10 cellular contexts compared by ENCODE assay signal in genomic region chr6:15948930-15949900, GRCh38.
DNase-seq lines count a peak whose midpoint lies in the region; ATAC-seq, FAIRE-seq and TF ChIP-seq lines count a peak whose summit lies in the region.
"Had no signal": no experiment of that assay in that cellular context is flagged by ENCODE, and none has a peak within 500 bp of the region (broad histone marks: within the 10 kb centered on the region; RNA-seq: fewer than 3 reads in every experiment).

No MANE protein-coding gene starts in this region.

- H3K4me3 ChIP-seq in astrocyte (ENCODE audit: insufficient read depth, low read depth, low read length), result no peak overlapping the region

- peak overlapping the region; percentile 10 for H3K4me2 ChIP-seq in astrocyte (ENCODE audit: low read length)

- peaks cover 19% of the 10 kb centered on the region for H3K4me1 Mint-ChIP-seq in astrocyte (ENCODE audit: low read depth, unreplicated experiment)
- peaks cover 23% of the 10 kb centered on the region for H3K4me1 Mint-ChIP-seq in stimulated activated memory B cell treated with anti-CD40 and anti-IgM and Interleukin-4, amounts not matched to agents 10 μg/mL and 1 μg/mL and 100 μg/mL, for 72 hours

- H3K9me3 ChIP-seq in astrocyte (ENCODE audit: insufficient read depth, low read depth, low read length), result no peaks in the 10 kb centered on the region

- H3K9ac ChIP-seq in astrocyte (ENCODE audit: low read length), result no peak overlapping the region

- DNase-seq in Daoy (ENCODE audit: low read depth), result peak; percentile 64
- DNase-seq in NCI-H2081 treated with DMSO at 0.1 percent for 48 hours (lab: John Stamatoyannopoulos, UW), result peak; percentile 79
- DNase-seq in astrocyte (ENCODE audit: low read depth), result peak; percentile 24
- peak; percentile 90 for DNase-seq in mucosa of gallbladder (ENCODE audit: low spot score)
- no peak for DNase-seq in putamen (ENCODE audit: low spot score)
- no peak for DNase-seq in activated gamma-delta T cell treated with Interleukin-2 at 50 U/mL for 16 hours
- DNase-seq: occipital lobe, SW 1271 had no signal

- H3K27ac Mint-ChIP-seq in astrocyte (ENCODE audit: unreplicated experiment), result no peak overlapping the region
- no peak overlapping the region for H3K27ac Mint-ChIP-seq in stimulated activated memory B cell treated with anti-CD40 and anti-IgM and Interleukin-4, amounts not matched to agents 10 μg/mL and 1 μg/mL and 100 μg/mL, for 72 hours

- no peaks in the 10 kb centered on the region for H3K36me3 Mint-ChIP-seq in astrocyte (ENCODE audit: low read depth, unreplicated experiment)
- no peaks in the 10 kb centered on the region for H3K36me3 Mint-ChIP-seq in stimulated activated memory B cell treated with anti-CD40 and anti-IgM and Interleukin-4, amounts not matched to agents 10 μg/mL and 1 μg/mL and 100 μg/mL, for 72 hours

- TF ChIP-seq CTCF in astrocyte (IDR thresholded peaks at IDR 0.05; ENCODE audit: insufficient read depth, low read depth, low read length), result no peak

- H3K4me1 ChIP-seq in astrocyte (ENCODE audit: insufficient read depth, low read length), result peaks cover 13% of the 10 kb centered on the region

- no peaks in the 10 kb centered on the region for H3K9me3 Mint-ChIP-seq in astrocyte (ENCODE audit: unreplicated experiment)
- peaks cover 3% of the 10 kb centered on the region for H3K9me3 Mint-ChIP-seq in stimulated activated memory B cell treated with anti-CD40 and anti-IgM and Interleukin-4, amounts not matched to agents 10 μg/mL and 1 μg/mL and 100 μg/mL, for 72 hours

- H3K27me3 ChIP-seq in astrocyte (ENCODE audit: insufficient read depth, low read length), result no peaks in the 10 kb centered on the region

- H3K27ac ChIP-seq in astrocyte (ENCODE audit: low read depth, low read length), result no peak overlapping the region

- H2AFZ ChIP-seq in astrocyte (ENCODE audit: low read depth, low read length), result no peak overlapping the region

- no peak for ATAC-seq in stimulated activated memory B cell treated with anti-CD40 and anti-IgM and Interleukin-4, amounts not matched to agents 10 μg/mL and 1 μg/mL and 100 μg/mL, for 72 hours
- no peak for ATAC-seq in GM18870 (IDR thresholded peaks at IDR 0.05; ENCODE audit: unreplicated experiment)

- no peaks in the 10 kb centered on the region for H4K20me1 ChIP-seq in astrocyte (ENCODE audit: insufficient read depth, low read length)

- H3K79me2 ChIP-seq in astrocyte (ENCODE audit: insufficient read depth, low read length), result no peaks in the 10 kb centered on the region

- no peak overlapping the region for H3K4me3 Mint-ChIP-seq in astrocyte (ENCODE audit: unreplicated experiment)
- H3K4me3 Mint-ChIP-seq in stimulated activated memory B cell treated with anti-CD40 and anti-IgM and Interleukin-4, amounts not matched to agents 10 μg/mL and 1 μg/mL and 100 μg/mL, for 72 hours, result no peak overlapping the region

- no peak for FAIRE-seq in astrocyte (lab: Jason Lieb, UNC)

- no peaks in the 10 kb centered on the region for H3K36me3 ChIP-seq in astrocyte (ENCODE audit: insufficient read depth, low read length)

- H3K27me3 Mint-ChIP-seq in astrocyte (ENCODE audit: low read depth, unreplicated experiment), result no peaks in the 10 kb centered on the region
- no peaks in the 10 kb centered on the region for H3K27me3 Mint-ChIP-seq in stimulated activated memory B cell treated with anti-CD40 and anti-IgM and Interleukin-4, amounts not matched to agents 10 μg/mL and 1 μg/mL and 100 μg/mL, for 72 hours

Comparison
In these comparisons a context has a peak if more than half of its experiments do, and no peak if none do; other contexts are left out.
1. DNase-seq: peak in Daoy (single experiment), NCI-H2081 treated with DMSO at 0.1 percent for 48 hours (single experiment), astrocyte (single experiment) and mucosa of gallbladder (single experiment); none in putamen (single experiment) and activated gamma-delta T cell treated with Interleukin-2 at 50 U/mL for 16 hours (single experiment).